ENCODE assay signal across 8 cellular contexts in the genomic region with DNA sequence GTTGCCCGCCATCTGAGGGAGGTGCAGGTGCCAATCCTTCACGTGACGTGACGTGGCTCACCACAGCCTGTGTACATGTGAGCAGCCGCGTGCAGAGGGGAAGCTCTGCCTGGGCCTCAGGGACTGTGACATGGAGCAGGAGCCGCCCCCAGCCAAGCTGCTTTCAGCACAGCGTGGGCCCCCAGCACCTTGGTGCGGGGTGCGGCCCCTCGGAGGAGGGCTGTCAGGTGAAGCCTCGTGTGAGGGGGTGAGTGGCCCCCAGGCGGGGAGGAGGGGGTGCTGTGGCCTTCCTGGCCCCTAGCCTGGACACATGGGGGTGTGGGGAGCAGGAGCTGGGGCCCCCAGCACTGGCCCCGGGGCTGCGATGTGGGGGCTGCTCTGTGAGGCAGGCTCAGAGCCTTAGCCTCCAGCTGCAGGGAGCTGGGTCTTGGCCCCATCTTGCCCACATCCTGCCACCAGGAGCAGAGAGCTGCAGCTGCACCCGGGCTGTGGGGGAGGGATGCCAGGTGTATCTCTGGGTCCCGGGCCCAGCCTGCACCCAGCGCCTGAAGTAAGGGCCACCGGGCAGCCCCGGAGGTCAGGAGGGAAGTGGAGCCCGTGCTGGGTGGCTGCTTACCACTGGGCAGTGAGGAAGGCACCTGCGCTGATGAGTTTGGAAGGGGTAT. TPM values are rescaled to one million over a fixed set of nuclear protein-coding genes. Genes with fewer than 3 reads are reported as not detected.
DNase-seq lines count a peak whose midpoint lies in the region; ATAC-seq and TF ChIP-seq lines count a peak whose summit lies in the region.

A gene (plus strand): TSS at position 100 of the 665 bp plus-strand sequence. CDS start 5,806 bp downstream, outside the sequence.

- H3K27me3 ChIP-seq in GM23338 (ENCODE audit: insufficient read depth): peaks cover 29% of the 10 kb centered on the region

- no peak within 1 kb of the TSS for H3K27ac Mint-ChIP-seq in GM23338
- peak within 1 kb of the TSS; percentile 95 to 97 for H3K27ac Mint-ChIP-seq in T-cell
- H3K27ac Mint-ChIP-seq in activated naive CD8-positive, alpha-beta T cell treated with anti-CD3 and anti-CD28 coated beads, Interleukin-2, amount 10 ng/mL, durations not matched to agents 7 days and 5 days: peak within 1 kb of the TSS; percentile 89

- CTCF ChIA-PET in GM10248 (lab: Yijun Ruan, JAX) (interaction anchor here (0.9 to 3.7 kb wide), 7 partner anchors 9 to 100 kb away, joined by 3 to 17 read pairs (median 4); no protein-coding TSS in a partner anchor), T-cell (lab: Charles Lee) (interaction anchor here in 1 of 2 donors (0.6 to 1.6 kb wide), 3 partner anchors 7 to 96 kb away, joined by 3 to 4 read pairs (median 3); no protein-coding TSS in a partner anchor)

- peak; percentile 66 for DNase-seq in GM10248 (ENCODE audit: extremely low spot score)
- peak; percentile 23 for DNase-seq in GM23338 (ENCODE audit: low spot score)
- DNase-seq in T-cell: peak; percentile 67 to 93 (median 88)
- DNase-seq in activated naive CD8-positive, alpha-beta T cell treated with anti-CD3 and anti-CD28 coated beads, Interleukin-2, amount 10 ng/mL, durations not matched to agents 7 days and 5 days: peak; percentile 84
- peak; percentile 63 to 79 for DNase-seq in stimulated activated CD4-positive, alpha-beta T cell treated with anti-CD3 and anti-CD28 coated beads, Interleukin-12 subunit alpha, Interleukin-12 subunit beta, amount 100 ng/mL, for 24 hours (ENCODE audit: low read depth in 2 of 2)
- DNase-seq in DMS114 treated with DMSO at 0.1 percent for 48 hours (lab: John Stamatoyannopoulos, UW; ENCODE audit: unreplicated experiment): no peak
- DNase-seq in NCI-H1417 (lab: John Stamatoyannopoulos, UW): no peak
- no peak for DNase-seq in coronary artery (ENCODE audit: low spot score)

- no peak within 1 kb of the TSS for H3K4me2 ChIP-seq in GM23338

- ATAC-seq in GM23338 (no peak), T-cell (replicated peaks in 1 of 4) (peak; percentile 81 to 87 (median 82))
- peak; percentile 70 for ATAC-seq in activated naive CD8-positive, alpha-beta T cell treated with anti-CD3 and anti-CD28 coated beads, Interleukin-2, amount 10 ng/mL, durations not matched to agents 7 days and 5 days (ENCODE audit: low read depth)

- no peaks in the 10 kb centered on the region for H3K36me3 ChIP-seq in GM23338 (ENCODE audit: insufficient read depth)

- H4K20me1 ChIP-seq in GM23338 (replicated peaks; ENCODE audit: insufficient read depth): no peaks in the 10 kb centered on the region

- TF ChIP-seq CTCF in GM10248 (IDR thresholded peaks at IDR 0.05; ENCODE audit: control extremely low read depth, extremely low read depth, low read depth, missing control alignments): no peak
- TF ChIP-seq CTCF in GM23338 (conservative IDR thresholded peaks at IDR 0.05; ENCODE audit: low read depth in 2 of 2): no peak
- no peak for TF ChIP-seq CTCF in coronary artery (IDR thresholded peaks at IDR 0.05)

- H3F3A ChIP-seq in GM23338 (replicated peaks; ENCODE audit: low read depth): no peaks in the 10 kb centered on the region

- H3K36me3 Mint-ChIP-seq in GM23338 (ENCODE audit: low read depth) (no peaks in the 10 kb centered on the region; the same call in 2 of the 3 replicates), T-cell (no peaks in the 10 kb centered on the region)
- peaks cover 8% of the 10 kb centered on the region for H3K36me3 Mint-ChIP-seq in activated naive CD8-positive, alpha-beta T cell treated with anti-CD3 and anti-CD28 coated beads, Interleukin-2, amount 10 ng/mL, durations not matched to agents 7 days and 5 days

- H3K9me3 Mint-ChIP-seq in GM23338 (no peaks in the 10 kb centered on the region), T-cell (no peaks in the 10 kb centered on the region)
- H3K9me3 Mint-ChIP-seq in activated naive CD8-positive, alpha-beta T cell treated with anti-CD3 and anti-CD28 coated beads, Interleukin-2, amount 10 ng/mL, durations not matched to agents 7 days and 5 days: no peaks in the 10 kb centered on the region

- POLR2A ChIA-PET in GM10248 (lab: Yijun Ruan, JAX): interaction anchor here (0.5 to 1.3 kb wide), 3 partner anchors 10 to 36 kb away, joined by 3 to 6 read pairs (median 3); no protein-coding TSS in a partner anchor
- POLR2A ChIA-PET in T-cell (lab: Charles Lee): no interaction called here
- POLR2A ChIA-PET in activated naive CD8-positive, alpha-beta T cell treated with anti-CD3 and anti-CD28 coated beads, Interleukin-2, amount 10 ng/mL, durations not matched to agents 7 days and 5 days (lab: Charles Lee): interaction anchor here (0.5 to 7.1 kb wide), 11 partner anchors 8 to 1283 kb away, joined by 3 to 54 read pairs (median 3); a partner anchor contains a TSS

- no peak within 1 kb of the TSS for H3K27ac ChIP-seq in GM23338 (ENCODE audit: low read depth)
- peak within 1 kb of the TSS in 1 of 2 donors; percentile 15 for H3K27ac ChIP-seq in coronary artery

- H3K4me1 Mint-ChIP-seq in GM23338: peaks cover 20% of the 10 kb centered on the region
- H3K4me1 Mint-ChIP-seq in T-cell: peaks cover 71 to 74% (median 73%) of the 10 kb centered on the region in 3 donors
- peaks cover 55% of the 10 kb centered on the region for H3K4me1 Mint-ChIP-seq in activated naive CD8-positive, alpha-beta T cell treated with anti-CD3 and anti-CD28 coated beads, Interleukin-2, amount 10 ng/mL, durations not matched to agents 7 days and 5 days

- H3K27me3 Mint-ChIP-seq in GM23338 (ENCODE audit: insufficient read depth, low read depth, poor library complexity) (peaks cover 33% of the 10 kb centered on the region), T-cell (peaks cover 0 to under 1% of the 10 kb centered on the region in 2 donors)
- no peaks in the 10 kb centered on the region for H3K27me3 Mint-ChIP-seq in activated naive CD8-positive, alpha-beta T cell treated with anti-CD3 and anti-CD28 coated beads, Interleukin-2, amount 10 ng/mL, durations not matched to agents 7 days and 5 days

- no peak within 1 kb of the TSS for H2AFZ ChIP-seq in GM23338

- no peaks in the 10 kb centered on the region for H3K9me2 ChIP-seq in GM23338 (ENCODE audit: insufficient read depth)

- H3K4me3 Mint-ChIP-seq in GM23338 (no peak within 1 kb of the TSS; the same call in 2 of the 3 replicates), T-cell (peak within 1 kb of the TSS; percentile 84 to 90 (median 89))
- peak within 1 kb of the TSS; percentile 88 for H3K4me3 Mint-ChIP-seq in activated naive CD8-positive, alpha-beta T cell treated with anti-CD3 and anti-CD28 coated beads, Interleukin-2, amount 10 ng/mL, durations not matched to agents 7 days and 5 days

- no peak within 1 kb of the TSS for H3K4me3 ChIP-seq in GM23338
- H3K4me3 ChIP-seq in coronary artery: no peak within 1 kb of the TSS

- no peaks in the 10 kb centered on the region for H3K79me2 ChIP-seq in GM23338 (replicated peaks; ENCODE audit: insufficient read depth)

- peaks cover 5% of the 10 kb centered on the region; the same call in 1 of the 2 replicates for H3K4me1 ChIP-seq in GM23338 (ENCODE audit: insufficient read depth)

TF ChIP-seq in GM23338, 12 proteins besides CTCF, POLR2A, EP300 and RAD21 (continues in another document):
- TF ChIP-seq JUNB (IDR thresholded peaks at IDR 0.05; ENCODE audit: unreplicated experiment) (no peak), STAT1 (IDR thresholded peaks at IDR 0.05; ENCODE audit: unreplicated experiment) (no peak), EZH2 (IDR thresholded peaks at IDR 0.05; ENCODE audit: low read depth, unreplicated experiment) (no peak), ZNF114 (CRISPR knock-in tag; IDR thresholded peaks at IDR 0.05) (no peak), EZH2phosphoT487 (IDR thresholded peaks at IDR 0.05; ENCODE audit: unreplicated experiment) (no peak), ZNF331 (CRISPR knock-in tag; IDR thresholded peaks at IDR 0.05; ENCODE audit: low read depth) (no peak), CREB1 (CRISPR knock-in tag; IDR thresholded peaks at IDR 0.05; ENCODE audit: low read depth) (no peak)
- TF ChIP-seq, protein P1, sequence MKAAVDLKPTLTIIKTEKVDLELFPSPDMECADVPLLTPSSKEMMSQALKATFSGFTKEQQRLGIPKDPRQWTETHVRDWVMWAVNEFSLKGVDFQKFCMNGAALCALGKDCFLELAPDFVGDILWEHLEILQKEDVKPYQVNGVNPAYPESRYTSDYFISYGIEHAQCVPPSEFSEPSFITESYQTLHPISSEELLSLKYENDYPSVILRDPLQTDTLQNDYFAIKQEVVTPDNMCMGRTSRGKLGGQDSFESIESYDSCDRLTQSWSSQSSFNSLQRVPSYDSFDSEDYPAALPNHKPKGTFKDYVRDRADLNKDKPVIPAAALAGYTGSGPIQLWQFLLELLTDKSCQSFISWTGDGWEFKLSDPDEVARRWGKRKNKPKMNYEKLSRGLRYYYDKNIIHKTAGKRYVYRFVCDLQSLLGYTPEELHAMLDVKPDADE (IDR thresholded peaks at IDR 0.05): no peak
- TF ChIP-seq, protein P2, sequence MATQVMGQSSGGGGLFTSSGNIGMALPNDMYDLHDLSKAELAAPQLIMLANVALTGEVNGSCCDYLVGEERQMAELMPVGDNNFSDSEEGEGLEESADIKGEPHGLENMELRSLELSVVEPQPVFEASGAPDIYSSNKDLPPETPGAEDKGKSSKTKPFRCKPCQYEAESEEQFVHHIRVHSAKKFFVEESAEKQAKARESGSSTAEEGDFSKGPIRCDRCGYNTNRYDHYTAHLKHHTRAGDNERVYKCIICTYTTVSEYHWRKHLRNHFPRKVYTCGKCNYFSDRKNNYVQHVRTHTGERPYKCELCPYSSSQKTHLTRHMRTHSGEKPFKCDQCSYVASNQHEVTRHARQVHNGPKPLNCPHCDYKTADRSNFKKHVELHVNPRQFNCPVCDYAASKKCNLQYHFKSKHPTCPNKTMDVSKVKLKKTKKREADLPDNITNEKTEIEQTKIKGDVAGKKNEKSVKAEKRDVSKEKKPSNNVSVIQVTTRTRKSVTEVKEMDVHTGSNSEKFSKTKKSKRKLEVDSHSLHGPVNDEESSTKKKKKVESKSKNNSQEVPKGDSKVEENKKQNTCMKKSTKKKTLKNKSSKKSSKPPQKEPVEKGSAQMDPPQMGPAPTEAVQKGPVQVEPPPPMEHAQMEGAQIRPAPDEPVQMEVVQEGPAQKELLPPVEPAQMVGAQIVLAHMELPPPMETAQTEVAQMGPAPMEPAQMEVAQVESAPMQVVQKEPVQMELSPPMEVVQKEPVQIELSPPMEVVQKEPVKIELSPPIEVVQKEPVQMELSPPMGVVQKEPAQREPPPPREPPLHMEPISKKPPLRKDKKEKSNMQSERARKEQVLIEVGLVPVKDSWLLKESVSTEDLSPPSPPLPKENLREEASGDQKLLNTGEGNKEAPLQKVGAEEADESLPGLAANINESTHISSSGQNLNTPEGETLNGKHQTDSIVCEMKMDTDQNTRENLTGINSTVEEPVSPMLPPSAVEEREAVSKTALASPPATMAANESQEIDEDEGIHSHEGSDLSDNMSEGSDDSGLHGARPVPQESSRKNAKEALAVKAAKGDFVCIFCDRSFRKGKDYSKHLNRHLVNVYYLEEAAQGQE (IDR thresholded peaks at IDR 0.05; ENCODE audit: unreplicated experiment): no peak

RNA-seq across cellular contexts. Expression of the gene that starts here (rescaled TPM):
- total RNA-seq in GM23338 (2014; rRNA removed; shearing (Covaris generic)): 11.0 and 13.5 TPM in 2 replicates
- 3.4 and 4.1 TPM in 2 replicates for polyA plus RNA-seq in GM23338 (2016; fragmentation: Nextera tagmentation; extraction: Ambion mirVana)
- 10 to 100 TPM; 29.1 to 35.1 (median 30.1) TPM for total RNA-seq in T-cell
- 10 to 100 TPM; 29.1 to 30.3 TPM for total RNA-seq in activated naive CD8-positive, alpha-beta T cell treated with anti-CD3 and anti-CD28 coated beads, Interleukin-2, amount 10 ng/mL, durations not matched to agents 7 days and 5 days

Comparison
In these comparisons a context has a peak if more than half of its experiments do, and no peak if none do; other contexts are left out.
1. DNase-seq: peak in GM10248 (single experiment), GM23338 (single experiment), T-cell (34 of 34), activated naive CD8-positive, alpha-beta T cell treated with anti-CD3 and anti-CD28 coated beads, Interleukin-2, amount 10 ng/mL, durations not matched to agents 7 days and 5 days (single experiment) and stimulated activated CD4-positive, alpha-beta T cell treated with anti-CD3 and anti-CD28 coated beads, Interleukin-12 subunit alpha, Interleukin-12 subunit beta, amount 100 ng/mL, for 24 hours (2 of 2); none in DMS114 treated with DMSO at 0.1 percent for 48 hours (single experiment), NCI-H1417 (0 of 3) and coronary artery (single experiment).
2. POLR2A ChIA-PET loops: an anchor here in GM10248 (0.5 to 1.3 kb wide) and activated naive CD8-positive, alpha-beta T cell treated with anti-CD3 and anti-CD28 coated beads, Interleukin-2, amount 10 ng/mL, durations not matched to agents 7 days and 5 days (0.5 to 7.1 kb wide); none called in T-cell.